In the genomic region with DNA sequence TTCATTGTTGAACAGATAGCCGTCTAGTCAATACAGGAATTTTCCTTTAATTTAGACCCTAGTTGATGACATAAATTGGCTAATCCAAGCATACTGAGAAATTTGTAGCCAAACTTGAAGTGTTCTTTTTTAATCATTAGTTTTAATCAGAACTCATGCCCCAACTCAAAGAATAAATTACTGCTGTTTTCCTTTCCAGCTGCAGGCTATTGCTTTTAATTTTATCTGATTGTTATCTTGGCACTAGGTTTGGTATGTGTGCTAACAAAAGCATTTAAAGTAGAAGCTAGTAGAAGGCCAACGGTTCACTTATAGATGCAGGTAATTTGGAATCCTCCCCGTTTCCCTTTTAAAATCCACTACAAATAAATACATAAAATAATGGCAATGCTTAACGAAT, we compare ENCODE assay signal across 8 cellular contexts.
"Had no signal": no experiment of that assay in that cellular context is flagged by ENCODE, and none has a peak within 500 bp of the region (broad histone marks: within the 10 kb centered on the region; RNA-seq: fewer than 3 reads in every experiment).

No MANE protein-coding gene starts in this region.

- ATAC-seq: GM12878 had no signal

- DNase-seq: GDM1, GF-D8 had no signal

- H3K4me3 ChIP-seq: GM12878 had no signal

- FAIRE-seq: G401.6, GM12878, GM12891, GM12892, GM18507, GM19239 had no signal
